Comparison of ENCODE assay signal across 16 cellular contexts in genomic region chr4:7371122-7371941, GRCh38.
DNase-seq lines count a peak whose midpoint lies in the region; ATAC-seq and TF ChIP-seq lines count a peak whose summit lies in the region.
"Had no signal": no experiment of that assay in that cellular context is flagged by ENCODE, and none has a peak within 500 bp of the region (broad histone marks: within the 10 kb centered on the region; RNA-seq: fewer than 3 reads in every experiment).

No MANE protein-coding gene starts in this region.

- H3K4me1 Mint-ChIP-seq in activated CD8-positive, alpha-beta memory T cell treated with anti-CD3 and anti-CD28 coated beads, Interleukin-2, amount 10 ng/mL, durations not matched to agents 7 days and 5 days: no peaks in the 10 kb centered on the region
- no peaks in the 10 kb centered on the region for H3K4me1 Mint-ChIP-seq in activated T-cell treated with anti-CD3 and anti-CD28 coated beads, Interleukin-2, amount 50 U/mL, for 24 hours (ENCODE audit: low read depth)

- H3K36me3 Mint-ChIP-seq in activated CD8-positive, alpha-beta memory T cell treated with anti-CD3 and anti-CD28 coated beads, Interleukin-2, amount 10 ng/mL, durations not matched to agents 7 days and 5 days: no peaks in the 10 kb centered on the region
- no peaks in the 10 kb centered on the region for H3K36me3 Mint-ChIP-seq in activated T-cell treated with anti-CD3 and anti-CD28 coated beads, Interleukin-2, amount 50 U/mL, for 24 hours (ENCODE audit: low read depth)
- H3K36me3 Mint-ChIP-seq: activated naive CD8-positive, alpha-beta T cell had no signal

- H3K4me3 Mint-ChIP-seq in activated CD8-positive, alpha-beta memory T cell treated with anti-CD3 and anti-CD28 coated beads, Interleukin-2, amount 10 ng/mL, durations not matched to agents 7 days and 5 days: no peak overlapping the region
- no peak overlapping the region for H3K4me3 Mint-ChIP-seq in activated T-cell treated with anti-CD3 and anti-CD28 coated beads, Interleukin-2, amount 50 U/mL, for 24 hours
- H3K4me3 Mint-ChIP-seq: activated naive CD8-positive, alpha-beta T cell had no signal

- H3K4me3 ChIP-seq in HEK293 (ENCODE audit: low read depth, low read length): no peak overlapping the region
- H3K4me3 ChIP-seq: tibial artery had no signal

- TF ChIP-seq CTCF in HEK293 (tag by site-specific recombination; IDR thresholded peaks at IDR 0.05): no peak

- no peaks in the 10 kb centered on the region for H3K9me3 ChIP-seq in HEK293 (ENCODE audit: control insufficient read depth, insufficient read depth, low read depth, low read length)
- H3K9me3 ChIP-seq: tibial artery had no signal

- H3K27me3 Mint-ChIP-seq in activated CD8-positive, alpha-beta memory T cell treated with anti-CD3 and anti-CD28 coated beads, Interleukin-2, amount 10 ng/mL, durations not matched to agents 7 days and 5 days: peaks cover under 1% of the 10 kb centered on the region
- peaks cover 20% of the 10 kb centered on the region for H3K27me3 Mint-ChIP-seq in activated T-cell treated with anti-CD3 and anti-CD28 coated beads, Interleukin-2, amount 50 U/mL, for 24 hours

- POLR2A ChIA-PET in HEK293 (lab: Yijun Ruan, JAX): no interaction called here

- CTCF ChIA-PET in HEK293 (lab: Yijun Ruan, JAX): interaction anchor here (1.0 kb wide), 1 partner anchor 36 kb away, joined by 6 read pairs; no protein-coding TSS in a partner anchor
- CTCF ChIA-PET in activated CD8-positive, alpha-beta memory T cell treated with anti-CD3 and anti-CD28 coated beads, Interleukin-2, amount 10 ng/mL, durations not matched to agents 7 days and 5 days (lab: Charles Lee): no interaction called here

- H3K9me3 Mint-ChIP-seq in activated CD8-positive, alpha-beta memory T cell treated with anti-CD3 and anti-CD28 coated beads, Interleukin-2, amount 10 ng/mL, durations not matched to agents 7 days and 5 days (ENCODE audit: low read depth): no peaks in the 10 kb centered on the region
- no peaks in the 10 kb centered on the region for H3K9me3 Mint-ChIP-seq in activated T-cell treated with anti-CD3 and anti-CD28 coated beads, Interleukin-2, amount 50 U/mL, for 24 hours

- H3K27ac ChIP-seq in HEK293 (ENCODE audit: extremely low read depth, low read depth, low read length): no peak overlapping the region
- H3K27ac ChIP-seq: tibial artery had no signal

- H3K27ac Mint-ChIP-seq in activated CD8-positive, alpha-beta memory T cell treated with anti-CD3 and anti-CD28 coated beads, Interleukin-2, amount 10 ng/mL, durations not matched to agents 7 days and 5 days: no peak overlapping the region
- no peak overlapping the region for H3K27ac Mint-ChIP-seq in activated T-cell treated with anti-CD3 and anti-CD28 coated beads, Interleukin-2, amount 50 U/mL, for 24 hours
- H3K27ac Mint-ChIP-seq: activated naive CD8-positive, alpha-beta T cell had no signal

- no peaks in the 10 kb centered on the region for H3K4me1 ChIP-seq in HEK293 (ENCODE audit: control insufficient read depth, insufficient read depth, low read length)

- no peak for ATAC-seq in activated CD8-positive, alpha-beta memory T cell treated with anti-CD3 and anti-CD28 coated beads, Interleukin-2, amount 10 ng/mL, durations not matched to agents 7 days and 5 days
- ATAC-seq: HepG2, left lobe of liver had no signal

- DNase-seq in AG08395 (ENCODE audit: low spot score): peak; percentile 32
- peak; percentile 54 for DNase-seq in astrocyte of the hippocampus (ENCODE audit: low read depth, low spot score)
- peak; percentile 73 for DNase-seq in left kidney (ENCODE audit: low read depth, low spot score)
- DNase-seq in activated CD8-positive, alpha-beta memory T cell treated with anti-CD3 and anti-CD28 coated beads, Interleukin-2, amount 10 ng/mL, durations not matched to agents 7 days and 5 days: no peak
- DNase-seq in ecto neural progenitor cell (ENCODE audit: low spot score): no peak
- no peak for DNase-seq in activated T-cell treated with anti-CD3 and anti-CD28 coated beads, Interleukin-2, amount 50 U/mL, for 24 hours
- no peak for DNase-seq in effector CD8-positive, alpha-beta T cell (lab: John Stamatoyannopoulos, UW)
- DNase-seq: activated CD4-positive, alpha-beta T cell treated with anti-CD3 and anti-CD28 coated beads for 48 hours; cerebellar nuclear complex; stimulated activated CD4-positive, alpha-beta T cell treated with anti-CD3 and anti-CD28 coated beads, Interleukin-2, amount 100 ng/mL, for 24 hours; T-helper 9 cell; tibial artery had no signal

- no peaks in the 10 kb centered on the region for H3K36me3 ChIP-seq in HEK293 (ENCODE audit: control insufficient read depth in 2 of 2, insufficient read depth in 1 of 2, low read length in 2 of 2)
- H3K36me3 ChIP-seq: tibial artery had no signal

TF ChIP-seq in HEK293, 187 proteins besides CTCF, POLR2A, EP300 and RAD21:
- peak; percentile 88 for TF ChIP-seq ZFHX2 (tag by site-specific recombination; conservative IDR thresholded peaks at IDR 0.05)
- TF ChIP-seq ZNF423 (tag by site-specific recombination; IDR thresholded peaks at IDR 0.05): no peak
- no peak for TF ChIP-seq GLI4 (tag by site-specific recombination; IDR thresholded peaks at IDR 0.05)
- no peak for TF ChIP-seq ZNF146 (tag by site-specific recombination; IDR thresholded peaks at IDR 0.05)
- peak; percentile 89 for TF ChIP-seq EGR2 (tag by site-specific recombination; IDR thresholded peaks at IDR 0.05; ENCODE audit: low read depth)
- TF ChIP-seq YY1 (tag by site-specific recombination; IDR thresholded peaks at IDR 0.05): no peak
- TF ChIP-seq ZSCAN16 (tag by site-specific recombination; IDR thresholded peaks at IDR 0.05): no peak
- TF ChIP-seq ZNF518A (tag by site-specific recombination; conservative IDR thresholded peaks at IDR 0.05; ENCODE audit: low read depth): no peak
- TF ChIP-seq ZNF10 (tag by site-specific recombination; IDR thresholded peaks at IDR 0.05): no peak

Comparison
In these comparisons a context has a peak if more than half of its experiments do, and no peak if none do; other contexts are left out.
1. DNase-seq: peak in AG08395 (single experiment), astrocyte of the hippocampus (single experiment) and left kidney (single experiment); none in activated CD8-positive, alpha-beta memory T cell treated with anti-CD3 and anti-CD28 coated beads, Interleukin-2, amount 10 ng/mL, durations not matched to agents 7 days and 5 days (single experiment), ecto neural progenitor cell (single experiment), activated T-cell treated with anti-CD3 and anti-CD28 coated beads, Interleukin-2, amount 50 U/mL, for 24 hours (single experiment) and effector CD8-positive, alpha-beta T cell (single experiment).